Comparison of ENCODE assay signal across 19 cellular contexts in genomic region chr14:103923863-103924262, GRCh38. TPM values are rescaled to one million over a fixed set of nuclear protein-coding genes. Genes with fewer than 3 reads are reported as not detected.
A peak's percentile ranks its signal among the peaks of the same experiment; 100 is the strongest.
DNase-seq lines count a peak whose midpoint lies in the region; ATAC-seq and TF ChIP-seq lines count a peak whose summit lies in the region.
"Had no signal": no experiment of that assay in that cellular context is flagged by ENCODE, and none has a peak within 500 bp of the region (broad histone marks: within the 10 kb centered on the region; RNA-seq: fewer than 3 reads in every experiment).

No MANE protein-coding gene starts in this region.

- dilution Hi-C loops in mammary epithelial cell (cut with HindIII; ENCODE audit: low sequenced_read_pairs) = no loop called here

- POLR2A ChIA-PET in MCF 10A (lab: Yijun Ruan, JAX) = interaction anchor here (1.6 kb wide), 1 partner anchor 9 kb away, joined by 5 read pairs; no protein-coding TSS in a partner anchor

- ATAC-seq in SK-N-SH treated with all-trans-retinoic acid at 6 μM for 48 hours = no peak
- peak; percentile 33 to 45 for ATAC-seq in right cardiac atrium
- ATAC-seq: WTC11 had no signal

- H3K36me3 ChIP-seq in mammary epithelial cell (ENCODE audit: insufficient read depth, low read length) (no peaks in the 10 kb centered on the region), esophagus muscularis mucosa (no peaks in the 10 kb centered on the region)
- H3K36me3 ChIP-seq: prostate gland had no signal

- DNase-seq in MCF 10A (ENCODE audit: unreplicated experiment) (no peak), mammary epithelial cell (no peak), right cardiac atrium (peak in 2 of 3 donors; percentile 60 to 69), posterior vena cava (ENCODE audit: low spot score) (no peak), esophagus muscularis mucosa (ENCODE audit: extremely low spot score) (no peak), Ammon's horn (ENCODE audit: low spot score) (no peak)
- DNase-seq in stimulated activated CD4-positive, alpha-beta T cell treated with anti-CD3 and anti-CD28 coated beads, Interleukin-1b, Interleukin-23, amount 100 ng/mL, for 48 hours = no peak
- DNase-seq: activated gamma-delta T cell, anterior cingulate cortex, Caco-2, glutamatergic neuron, kidney, MM.1S, NCI-H2171 treated with DMSO at 0.1 percent for 48 hours had no signal

- H2AFZ ChIP-seq in mammary epithelial cell (ENCODE audit: low read depth, low read length) = no peak overlapping the region

- H3K4me3 Mint-ChIP-seq in MCF 10A (ENCODE audit: unreplicated experiment) = no peak overlapping the region
- H3K4me3 Mint-ChIP-seq: WTC11 had no signal

- TF ChIP-seq POLR2A in esophagus muscularis mucosa (IDR thresholded peaks at IDR 0.05; ENCODE audit: low read depth) = no peak

- no peak for TF ChIP-seq EP300 in esophagus muscularis mucosa (IDR thresholded peaks at IDR 0.05)

- H3K27me3 ChIP-seq in mammary epithelial cell (ENCODE audit: insufficient read depth, low read length) (no peaks in the 10 kb centered on the region), right cardiac atrium (ENCODE audit: control insufficient read depth, insufficient read depth) (no peaks in the 10 kb centered on the region), esophagus muscularis mucosa (peaks cover 0 to 33% (median 0%) of the 10 kb centered on the region in 4 donors)

- no peak overlapping the region for H3K9ac ChIP-seq in mammary epithelial cell (ENCODE audit: insufficient read depth, low read length)

- H3K27ac ChIP-seq in mammary epithelial cell (ENCODE audit: insufficient read depth, low read depth, low read length) (no peak overlapping the region), right cardiac atrium (ENCODE audit: low read length) (no peak overlapping the region), esophagus muscularis mucosa (replicated peaks in 1 of 4) (no peak overlapping the region)
- H3K27ac ChIP-seq: prostate gland had no signal

- intact Hi-C loops in MCF 10A (cut with micrococcal nuclease) = loop anchor here (5.0 kb wide), 1 partner anchor 53 kb away; no protein-coding TSS in a partner anchor
- intact Hi-C loops in mammary epithelial cell (cut with micrococcal nuclease) = no loop called here
- intact Hi-C loops in right cardiac atrium (cut with DNase I) = no loop called here
- intact Hi-C loops in posterior vena cava (cut with DNase I) = no loop called here
- intact Hi-C loops in esophagus muscularis mucosa (cut with DNase I) = no loop called here

- H3K9me3 ChIP-seq in mammary epithelial cell (replicated peaks; ENCODE audit: insufficient read depth, low read length) (no peaks in the 10 kb centered on the region), right cardiac atrium (ENCODE audit: control insufficient read depth, low read length) (no peaks in the 10 kb centered on the region), esophagus muscularis mucosa (no peaks in the 10 kb centered on the region)
- H3K9me3 ChIP-seq: Caco-2, prostate gland had no signal

- BruUV-seq in MCF 10A (replicated peaks; lab: Mats Ljungman, UMichigan) (no TSS peak), mammary epithelial cell (replicated peaks; lab: Mats Ljungman, UMichigan) (no TSS peak)

- no peaks in the 10 kb centered on the region for H3K4me1 ChIP-seq in mammary epithelial cell (ENCODE audit: insufficient read depth, low read length)
- H3K4me1 ChIP-seq in right cardiac atrium (ENCODE audit: control insufficient read depth, insufficient read depth, low read length) = no peaks in the 10 kb centered on the region
- peaks cover 21 to 28% (median 24%) of the 10 kb centered on the region in 4 donors for H3K4me1 ChIP-seq in esophagus muscularis mucosa
- H3K4me1 ChIP-seq: Caco-2, prostate gland had no signal

- peak overlapping the region; percentile 49 for H3K27ac Mint-ChIP-seq in MCF 10A (ENCODE audit: low read depth, unreplicated experiment)
- H3K27ac Mint-ChIP-seq: WTC11 had no signal

- H4K20me1 ChIP-seq in mammary epithelial cell (ENCODE audit: insufficient read depth, low read length) = no peaks in the 10 kb centered on the region

- in situ Hi-C loops in mammary epithelial cell (cut with MboI; ENCODE audit: low sequenced_read_pairs in 2 of 2) = no loop called here

- H3K9me3 Mint-ChIP-seq in MCF 10A (ENCODE audit: unreplicated experiment) = no peaks in the 10 kb centered on the region
- H3K9me3 Mint-ChIP-seq: WTC11 had no signal

- no peaks in the 10 kb centered on the region for H3K4me1 Mint-ChIP-seq in MCF 10A (ENCODE audit: insufficient read depth, unreplicated experiment)

- H3K4me3 ChIP-seq in mammary epithelial cell (replicated peaks in 1 of 3; ENCODE audit: insufficient read depth in 1 of 3, low read depth in 2 of 3, low read length in 3 of 3) (no peak overlapping the region), right cardiac atrium (ENCODE audit: low read length) (no peak overlapping the region), esophagus muscularis mucosa (no peak overlapping the region)
- H3K4me3 ChIP-seq: prostate gland had no signal

- CTCF ChIA-PET in MCF 10A (lab: Yijun Ruan, JAX) (interaction anchor here (0.6 to 1.3 kb wide), 4 partner anchors 23 to 115 kb away, joined by 3 to 4 read pairs (median 3); no protein-coding TSS in a partner anchor), mammary epithelial cell (lab: Charles Lee; ENCODE audit: low non-redundant PET) (no interaction called here)

- TF ChIP-seq CTCF in MCF 10A (IDR thresholded peaks at IDR 0.05; ENCODE audit: unreplicated experiment) (no peak), mammary epithelial cell (conservative IDR thresholded peaks at IDR 0.05 in 1 of 2, IDR thresholded peaks at IDR 0.05 in 1 of 2; ENCODE audit: extremely low read depth in 1 of 2, insufficient read depth in 1 of 2, low read depth in 1 of 2, low read length in 2 of 2) (no peak), esophagus muscularis mucosa (IDR thresholded peaks at IDR 0.05) (no peak)

- peaks cover 10% of the 10 kb centered on the region for H3K27me3 Mint-ChIP-seq in MCF 10A (ENCODE audit: insufficient read depth, unreplicated experiment)

- H3K4me2 ChIP-seq in mammary epithelial cell (ENCODE audit: insufficient read depth, low read depth, low read length) = no peak overlapping the region

- H3K79me2 ChIP-seq in mammary epithelial cell (ENCODE audit: insufficient read depth, low read length) = peaks cover 25% of the 10 kb centered on the region

- peaks cover 13% of the 10 kb centered on the region for H3K36me3 Mint-ChIP-seq in MCF 10A (ENCODE audit: insufficient read depth, unreplicated experiment)
- H3K36me3 Mint-ChIP-seq: WTC11 had no signal

- WGBS in mammary epithelial cell (ENCODE audit: low coverage, missing lambda C conversion rate) = 10% methylated on average over 5 of the region's 6 CpGs
- 2% methylated on average over 6 of the region's 6 CpGs for WGBS in right cardiac atrium
- 17% methylated on average over 6 of the region's 6 CpGs for WGBS in esophagus muscularis mucosa

TF ChIP-seq in SK-N-SH treated with all-trans-retinoic acid at 6 μM for 48 hours, 23 proteins besides CTCF, POLR2A, EP300 and RAD21 (continues in another document):
- TF ChIP-seq, protein P1, sequence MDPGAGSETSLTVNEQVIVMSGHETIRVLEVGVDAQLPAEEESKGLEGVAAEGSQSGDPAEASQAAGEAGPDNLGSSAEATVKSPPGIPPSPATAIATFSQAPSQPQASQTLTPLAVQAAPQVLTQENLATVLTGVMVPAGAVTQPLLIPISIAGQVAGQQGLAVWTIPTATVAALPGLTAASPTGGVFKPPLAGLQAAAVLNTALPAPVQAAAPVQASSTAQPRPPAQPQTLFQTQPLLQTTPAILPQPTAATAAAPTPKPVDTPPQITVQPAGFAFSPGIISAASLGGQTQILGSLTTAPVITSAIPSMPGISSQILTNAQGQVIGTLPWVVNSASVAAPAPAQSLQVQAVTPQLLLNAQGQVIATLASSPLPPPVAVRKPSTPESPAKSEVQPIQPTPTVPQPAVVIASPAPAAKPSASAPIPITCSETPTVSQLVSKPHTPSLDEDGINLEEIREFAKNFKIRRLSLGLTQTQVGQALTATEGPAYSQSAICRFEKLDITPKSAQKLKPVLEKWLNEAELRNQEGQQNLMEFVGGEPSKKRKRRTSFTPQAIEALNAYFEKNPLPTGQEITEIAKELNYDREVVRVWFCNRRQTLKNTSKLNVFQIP (CRISPR knock-in tag; IDR thresholded peaks at IDR 0.05; ENCODE audit: borderline replicate concordance, low read depth) = no peak
- TF ChIP-seq TSHZ2 (CRISPR knock-in tag; IDR thresholded peaks at IDR 0.05) = peak; percentile 29; the same call in 1 of the 2 replicates
- no peak for TF ChIP-seq GLIS3 (CRISPR knock-in tag; IDR thresholded peaks at IDR 0.05)
- no peak for TF ChIP-seq CSDC2 (CRISPR knock-in tag; IDR thresholded peaks at IDR 0.05)

RNA-seq across cellular contexts. Expression of gene TDRD9, which starts 4.4 kb away (rescaled TPM):
- total RNA-seq in MCF 10A (2022) (0.40 and 0.91 TPM in 2 replicates), mammary epithelial cell (1 to 10 TPM; 3.5 to 7.3 TPM), right cardiac atrium (10 to 100 TPM in 2 of 4 donors, 1 to 10 TPM in 2; 8.3 to 20.2 (median 12.9) TPM), posterior vena cava (1 to 10 TPM in 1 of 2 donors, under 1 TPM in 1; 1.00 to 2.9 TPM), esophagus muscularis mucosa (1 to 10 TPM; 2.0 to 3.2 (median 2.6) TPM)
- polyA plus RNA-seq in mammary epithelial cell (0.06 TPM), right cardiac atrium (10.7 TPM)
- not detected for polyA minus RNA-seq in mammary epithelial cell
- total RNA-seq: Caco-2 had no signal

RNA-seq across cellular contexts. Expression of gene RD3L, which starts 18.5 kb away (rescaled TPM):
- total RNA-seq in MCF 10A (2022) (not detected in 2 replicates), mammary epithelial cell (not detected), right cardiac atrium (10 to 100 TPM; 11.2 to 32.1 (median 23.4) TPM), posterior vena cava (not detected), esophagus muscularis mucosa (not detected)
- polyA plus RNA-seq in mammary epithelial cell (not detected), right cardiac atrium (39.6 TPM)
- polyA minus RNA-seq in mammary epithelial cell = not detected
- total RNA-seq: activated CD8-positive, alpha-beta memory T cell treated with anti-CD3 and anti-CD28 coated beads for 36 hours; Caco-2; epithelial cell of proximal tubule; kidney; prostate gland; WTC11 had no signal

Comparison
In these comparisons a context has a peak if more than half of its experiments do, and no peak if none do; other contexts are left out.
1. DNase-seq: peak in right cardiac atrium (2 of 3); none in MCF 10A (single experiment), mammary epithelial cell (single experiment), posterior vena cava (single experiment), stimulated activated CD4-positive, alpha-beta T cell treated with anti-CD3 and anti-CD28 coated beads, Interleukin-1b, Interleukin-23, amount 100 ng/mL, for 48 hours (single experiment), esophagus muscularis mucosa (single experiment) and Ammon's horn (single experiment).
2. RNA of gene RD3L, which starts 18.5 kb away (total RNA-seq): 11.2 to 32.1 TPM in right cardiac atrium; not detected in MCF 10A, not detected in mammary epithelial cell, not detected in posterior vena cava and not detected in esophagus muscularis mucosa; every median in the first group is over 10 times any median in the second.